Comparison of ENCODE assay signal across 11 cellular contexts in the genomic region with DNA sequence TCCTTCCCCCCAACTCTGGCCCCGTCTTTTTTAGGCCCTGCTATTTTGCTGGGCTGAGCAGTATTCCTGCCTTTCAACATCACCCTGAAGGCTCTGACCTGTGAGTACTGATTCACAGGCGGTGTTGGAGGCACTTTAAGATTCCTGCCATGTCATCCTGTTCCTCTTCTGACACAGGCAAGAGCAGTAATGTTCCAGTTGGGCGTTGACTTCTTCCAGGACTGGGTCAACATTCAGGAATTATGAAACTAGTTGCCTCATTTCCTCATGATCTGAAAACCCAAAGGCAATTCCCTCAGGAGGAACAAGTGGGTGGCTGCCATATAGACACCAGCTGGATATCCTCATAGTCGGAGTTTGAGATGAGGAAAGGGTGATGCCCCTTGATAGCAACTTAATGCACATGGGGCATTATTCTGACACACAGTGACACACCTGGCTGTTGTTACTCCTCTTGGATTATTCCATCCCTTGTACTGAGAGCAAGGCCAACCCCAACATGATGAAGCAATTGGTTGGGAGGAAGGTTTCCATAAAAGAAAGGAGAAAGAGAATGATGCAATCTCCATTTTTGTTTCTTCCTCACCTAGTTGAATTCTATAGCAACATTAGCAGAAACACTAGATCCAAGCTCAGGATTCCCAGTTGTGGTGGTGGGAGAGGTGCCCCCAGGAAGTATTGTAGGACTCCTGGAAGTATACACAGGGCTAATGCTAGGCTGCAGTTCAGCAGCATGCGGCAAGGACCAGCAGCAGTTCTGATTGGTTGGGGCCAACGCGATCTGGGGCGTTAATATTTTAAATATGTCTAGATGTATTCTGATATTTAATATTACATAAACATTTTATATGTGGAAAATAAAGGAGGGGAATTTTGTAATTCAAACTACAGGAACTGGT. TPM values are rescaled to one million over a fixed set of nuclear protein-coding genes. Genes with fewer than 3 reads are reported as not detected.
DNase-seq lines count a peak whose midpoint lies in the region; ATAC-seq, FAIRE-seq and TF ChIP-seq lines count a peak whose summit lies in the region.
"Had no signal": no experiment of that assay in that cellular context is flagged by ENCODE, and none has a peak within 500 bp of the region (broad histone marks: within the 10 kb centered on the region; RNA-seq: fewer than 3 reads in every experiment).

No MANE protein-coding gene starts in this region.

- no peaks in the 10 kb centered on the region for H3K79me2 ChIP-seq in mammary epithelial cell (ENCODE audit: insufficient read depth, low read length)
- H3K79me2 ChIP-seq in HepG2 (ENCODE audit: insufficient read depth, low read length) = no peaks in the 10 kb centered on the region

- no peak for DNase-seq in activated CD4-positive, alpha-beta T cell treated with anti-CD3 and anti-CD28 coated beads, Interleukin-2, amount 10 ng/mL, durations not matched to agents 7 days and 5 days
- DNase-seq in activated CD4-positive, alpha-beta T cell treated with anti-CD3 and anti-CD28 coated beads, Interleukin-2, amount 50 U/mL, for 48 hours = no peak
- DNase-seq in mammary epithelial cell = peak; percentile 37
- DNase-seq in HepG2 (ENCODE audit: low spot score) = peak; percentile 47
- peak; percentile 56 for DNase-seq in transverse colon
- DNase-seq in HPDE6-E6E7 (ENCODE audit: extremely low spot score) = no peak
- no peak for DNase-seq in iPS-NIHi11 (ENCODE audit: low spot score)
- DNase-seq: H7 had no signal

- H3K36me3 ChIP-seq in mammary epithelial cell (ENCODE audit: insufficient read depth, low read length) = no peaks in the 10 kb centered on the region
- no peaks in the 10 kb centered on the region for H3K36me3 ChIP-seq in HepG2 (replicated peaks in 1 of 2; ENCODE audit: control insufficient read depth in 1 of 2, insufficient read depth in 2 of 2, low read length in 2 of 2)
- H3K36me3 ChIP-seq in transverse colon = no peaks in the 10 kb centered on the region

- H3K27ac Mint-ChIP-seq in activated CD4-positive, alpha-beta T cell treated with anti-CD3 and anti-CD28 coated beads, Interleukin-2, amount 10 ng/mL, durations not matched to agents 7 days and 5 days = peak overlapping the region; percentile 38

- no peak overlapping the region for H3K4me3 Mint-ChIP-seq in activated CD4-positive, alpha-beta T cell treated with anti-CD3 and anti-CD28 coated beads, Interleukin-2, amount 10 ng/mL, durations not matched to agents 7 days and 5 days

- H3K9me3 Mint-ChIP-seq in activated CD4-positive, alpha-beta T cell treated with anti-CD3 and anti-CD28 coated beads, Interleukin-2, amount 10 ng/mL, durations not matched to agents 7 days and 5 days = no peaks in the 10 kb centered on the region
- H3K9me3 Mint-ChIP-seq: IgD-negative memory B cell had no signal

- H3K9ac ChIP-seq in mammary epithelial cell (ENCODE audit: insufficient read depth, low read length) (no peak overlapping the region), HepG2 (ENCODE audit: insufficient read depth, low read depth, low read length) (no peak overlapping the region)

- H3K4me1 ChIP-seq in mammary epithelial cell (ENCODE audit: insufficient read depth, low read length) = peaks cover 7% of the 10 kb centered on the region
- peaks cover 73% of the 10 kb centered on the region for H3K4me1 ChIP-seq in HepG2 (ENCODE audit: insufficient read depth, low read length)
- H3K4me1 ChIP-seq in transverse colon = peaks cover 0 to 30% (median 23%) of the 10 kb centered on the region in 4 donors

- peaks cover 30% of the 10 kb centered on the region for H3K4me1 Mint-ChIP-seq in activated CD4-positive, alpha-beta T cell treated with anti-CD3 and anti-CD28 coated beads, Interleukin-2, amount 10 ng/mL, durations not matched to agents 7 days and 5 days

- WGBS in mammary epithelial cell (ENCODE audit: low coverage, missing lambda C conversion rate) = 86% methylated on average over 7 of the region's 8 CpGs
- WGBS in HepG2 (ENCODE audit: low lambda C conversion rate) = 65% methylated on average over 8 of the region's 8 CpGs
- 75 to 98% methylated on average over 5 to 8 of the region's 8 CpGs for WGBS in transverse colon (ENCODE audit: low coverage in 1 of 2), 2 donors

- H3K36me3 Mint-ChIP-seq in activated CD4-positive, alpha-beta T cell treated with anti-CD3 and anti-CD28 coated beads, Interleukin-2, amount 10 ng/mL, durations not matched to agents 7 days and 5 days (ENCODE audit: low read depth) = no peaks in the 10 kb centered on the region
- H3K36me3 Mint-ChIP-seq: IgD-negative memory B cell had no signal

- POLR2A ChIA-PET in activated CD4-positive, alpha-beta T cell treated with anti-CD3 and anti-CD28 coated beads, Interleukin-2, amount 10 ng/mL, durations not matched to agents 7 days and 5 days (lab: Charles Lee) = no interaction called here
- POLR2A ChIA-PET in HepG2 (lab: Yijun Ruan, JAX) = interaction anchor here (1.0 to 1.2 kb wide), 2 partner anchors 14 to 20 kb away, joined by 3 to 5 read pairs; a partner anchor contains a TSS

- TF ChIP-seq POLR2A in HepG2 (IDR thresholded peaks at IDR 0.05; ENCODE audit: insufficient read depth in 1 of 2, low read depth in 2 of 2, low read length in 2 of 2) (no peak), transverse colon (IDR thresholded peaks at IDR 0.05) (no peak)

- dilution Hi-C loops in mammary epithelial cell (cut with HindIII; ENCODE audit: low sequenced_read_pairs) = loop anchor here (25.0 kb wide), 1 partner anchor 180 kb away; no protein-coding TSS in a partner anchor

- H3K27me3 Mint-ChIP-seq in activated CD4-positive, alpha-beta T cell treated with anti-CD3 and anti-CD28 coated beads, Interleukin-2, amount 10 ng/mL, durations not matched to agents 7 days and 5 days = no peaks in the 10 kb centered on the region
- H3K27me3 Mint-ChIP-seq: IgD-negative memory B cell had no signal

- in situ Hi-C loops in mammary epithelial cell (cut with MboI; ENCODE audit: low sequenced_read_pairs in 2 of 2) (loop anchor here in 1 of 2 donors (5.0 kb wide), 1 partner anchor 180 kb away; no protein-coding TSS in a partner anchor), HepG2 (cut with HindIII; ENCODE audit: extremely low pct_ligation_motif_present, low pct_unique_long_range_greater_than_20kb) (loop anchor here (5.0 to 25.0 kb wide), 3 partner anchors 200 to 555 kb away; a partner anchor contains a TSS), transverse colon (cut with MboI; ENCODE audit: low pct_ligation_motif_present in 1 of 4, low pct_unique_long_range_greater_than_20kb in 1 of 4, low sequenced_read_pairs in 3 of 4) (loop anchor here in 2 of 4 donors (10.0 kb wide), 1 partner anchor 177 kb away; no protein-coding TSS in a partner anchor)

- H2AFZ ChIP-seq in mammary epithelial cell (ENCODE audit: low read depth, low read length) (no peak overlapping the region), HepG2 (ENCODE audit: low read length) (no peak overlapping the region)

- no peak for ATAC-seq in HepG2
- ATAC-seq in HG03108 (IDR thresholded peaks at IDR 0.05; ENCODE audit: unreplicated experiment) = no peak

- no peak for TF ChIP-seq CTCF in mammary epithelial cell (conservative IDR thresholded peaks at IDR 0.05 in 1 of 2, IDR thresholded peaks at IDR 0.05 in 1 of 2; ENCODE audit: extremely low read depth in 1 of 2, insufficient read depth in 1 of 2, low read depth in 1 of 2, low read length in 2 of 2)
- no peak for TF ChIP-seq CTCF in HepG2 (CRISPR knock-in tag; IDR thresholded peaks at IDR 0.05)
- no peak for TF ChIP-seq CTCF in transverse colon (IDR thresholded peaks at IDR 0.05)

- intact Hi-C loops in mammary epithelial cell (cut with micrococcal nuclease) = no loop called here
- intact Hi-C loops in HepG2 (cut with micrococcal nuclease; ENCODE audit: unreplicated experiment) = loop anchor here (2.0 to 10.0 kb wide), 4 partner anchors 19 to 877 kb away; a partner anchor contains a TSS
- intact Hi-C loops in transverse colon (cut with DNase I; ENCODE audit: low total_unique reads) = loop anchor here (10.0 kb wide), 1 partner anchor 197 kb away; a partner anchor contains a TSS

- TF ChIP-seq EP300 in HepG2 (IDR thresholded peaks at IDR 0.05; ENCODE audit: low read depth in 2 of 2, low read length in 2 of 2) (0 out of 4 replicates have a peak, but pooled peaks of 1 of the 2 experiments have one; percentile 14), HepG2 (CRISPR knock-in tag; IDR thresholded peaks at IDR 0.05; ENCODE audit: borderline replicate concordance) (peak; percentile 38; the same call in 1 of the 2 replicates), transverse colon (IDR thresholded peaks at IDR 0.05; ENCODE audit: low read depth) (no peak)

- TF ChIP-seq RAD21 in HepG2 (CRISPR knock-in tag; IDR thresholded peaks at IDR 0.05) = no peak

- no peaks in the 10 kb centered on the region for H3K9me3 ChIP-seq in mammary epithelial cell (replicated peaks; ENCODE audit: insufficient read depth, low read length)
- H3K9me3 ChIP-seq in HepG2 (ENCODE audit: low read length) = no peaks in the 10 kb centered on the region
- no peaks in the 10 kb centered on the region for H3K9me3 ChIP-seq in transverse colon

- CTCF ChIA-PET in activated CD4-positive, alpha-beta T cell treated with anti-CD3 and anti-CD28 coated beads, Interleukin-2, amount 10 ng/mL, durations not matched to agents 7 days and 5 days (lab: Charles Lee) = interaction anchor here (0.8 to 5.1 kb wide), 2 partner anchors 59 to 61 kb away, joined by 3 to 28 read pairs; no protein-coding TSS in a partner anchor
- CTCF ChIA-PET in mammary epithelial cell (lab: Charles Lee; ENCODE audit: low non-redundant PET) = no interaction called here
- CTCF ChIA-PET in HepG2 (lab: Yijun Ruan, JAX; ENCODE audit: low intra/inter-chr PET ratio, low total read pairs) = interaction anchor here (1.5 to 1.8 kb wide), 2 partner anchors 7 to 61 kb away, joined by 8 to 11 read pairs; no protein-coding TSS in a partner anchor

- H3K27ac ChIP-seq in mammary epithelial cell (ENCODE audit: insufficient read depth, low read depth, low read length) (no peak overlapping the region), HepG2 (ENCODE audit: extremely low read length, insufficient read depth, low read length) (no peak overlapping the region), transverse colon (peak overlapping the region; percentile 44 to 74 (median 68))

- FAIRE-seq in HepG2 (lab: Jason Lieb, UNC) = no peak
- FAIRE-seq: A204.1 had no signal

- H3K27me3 ChIP-seq in mammary epithelial cell (ENCODE audit: insufficient read depth, low read length) (no peaks in the 10 kb centered on the region), HepG2 (ENCODE audit: control insufficient read depth in 1 of 2, insufficient read depth in 2 of 2, low read length in 2 of 2) (no peaks in the 10 kb centered on the region), transverse colon (no peaks in the 10 kb centered on the region)

- H4K20me1 ChIP-seq in mammary epithelial cell (ENCODE audit: insufficient read depth, low read length) (no peaks in the 10 kb centered on the region), HepG2 (ENCODE audit: insufficient read depth, low read length) (no peaks in the 10 kb centered on the region)

- no peak overlapping the region for H3K4me3 ChIP-seq in mammary epithelial cell (replicated peaks in 1 of 3; ENCODE audit: insufficient read depth in 1 of 3, low read depth in 2 of 3, low read length in 3 of 3)
- H3K4me3 ChIP-seq in HepG2 (replicated peaks in 1 of 3; ENCODE audit: insufficient read depth in 1 of 3, low read depth in 2 of 3, low read length in 3 of 3) = no peak overlapping the region
- no peak overlapping the region for H3K4me3 ChIP-seq in transverse colon

- H3K4me2 ChIP-seq in mammary epithelial cell (ENCODE audit: insufficient read depth, low read depth, low read length) (no peak overlapping the region), HepG2 (ENCODE audit: low read depth, low read length) (no peak overlapping the region)

- no TSS peak for BruUV-seq in mammary epithelial cell (replicated peaks; lab: Mats Ljungman, UMichigan)
- BruUV-seq in HepG2 (replicated peaks; lab: Mats Ljungman, UMichigan) = no TSS peak

RNA-seq across cellular contexts. Expression of a gene that starts 19.6 kb away (rescaled TPM):
- 10 to 100 TPM; 60.2 to 61.1 TPM for total RNA-seq in activated CD4-positive, alpha-beta T cell treated with anti-CD3 and anti-CD28 coated beads, Interleukin-2, amount 10 ng/mL, durations not matched to agents 7 days and 5 days
- 1 to 10 TPM; 3.5 to 8.3 TPM for total RNA-seq in mammary epithelial cell
- 8.4 TPM for polyA plus RNA-seq in mammary epithelial cell
- not detected for polyA minus RNA-seq in mammary epithelial cell
- total RNA-seq in HepG2 (2016; rRNA removed; fragmentation: Illumina TruSeq; extraction: Trizol) = 63.8 and 71.9 TPM in 2 replicates
- 27.6 and 30.6 TPM in 2 replicates for total RNA-seq in HepG2 (2016; cell fraction: cytosol; rRNA removed; fragmentation: Illumina TruSeq; extraction: Trizol; ENCODE audit: low read depth)
- 64.8 and 79.1 TPM in 2 replicates for total RNA-seq in HepG2 (2016; cell fraction: insoluble cytoplasmic fraction; rRNA removed; fragmentation: Illumina TruSeq; extraction: Trizol)
- 27.3 and 28.0 TPM in 2 replicates for total RNA-seq in HepG2 (2016; cell fraction: membrane; rRNA removed; fragmentation: Illumina TruSeq; extraction: Trizol)
- total RNA-seq in HepG2 (2016; cell fraction: nucleus; rRNA removed; fragmentation: Illumina TruSeq; extraction: Trizol) = 27.2 and 28.1 TPM in 2 replicates
- polyA plus RNA-seq in HepG2 (2011; rRNA removed) = 499 and 615 TPM in 2 replicates
- 393 and 503 TPM in 2 replicates for polyA plus RNA-seq in HepG2 (2011; cell fraction: cytosol; rRNA removed)
- polyA plus RNA-seq in HepG2 (2011; cell fraction: nucleus; rRNA removed) = 87.8 and 90.3 TPM in 2 replicates
- 244 and 269 TPM in 2 replicates for polyA plus RNA-seq in HepG2 (2012)
- 25.5 and 30.2 TPM in 2 replicates for polyA plus RNA-seq in HepG2 (2016; cell fraction: cytosol; fragmentation: Illumina TruSeq; extraction: Trizol; ENCODE audit: low read depth)
- polyA plus RNA-seq in HepG2 (2016; cell fraction: insoluble cytoplasmic fraction; fragmentation: Illumina TruSeq; extraction: Trizol; ENCODE audit: low read depth) = 107 and 117 TPM in 2 replicates
- 23.9 and 28.1 TPM in 2 replicates for polyA plus RNA-seq in HepG2 (2016; cell fraction: membrane; fragmentation: Illumina TruSeq; extraction: Trizol; ENCODE audit: low read depth)
- 59.6 and 62.5 TPM in 2 replicates for polyA plus RNA-seq in HepG2 (2016; cell fraction: nucleus; fragmentation: Illumina TruSeq; extraction: Trizol; ENCODE audit: insufficient read depth, low read depth)
- 44.3 and 186 TPM in 2 replicates for polyA minus RNA-seq in HepG2 (2011; rRNA and poly(A)+ RNA removed; ENCODE audit: low replicate concordance)
- polyA minus RNA-seq in HepG2 (2011; cell fraction: cytosol; rRNA and poly(A)+ RNA removed) = 49.7 and 65.5 TPM in 2 replicates
- 62.3 and 93.9 TPM in 2 replicates for polyA minus RNA-seq in HepG2 (2011; cell fraction: nucleus; rRNA and poly(A)+ RNA removed)
- total RNA-seq in transverse colon = 100 to 1,000 TPM in 1 of 4 donors, 10 to 100 TPM in 3; 50.5 to 112 (median 64.4) TPM

Comparison
In these comparisons a context has a peak if more than half of its experiments do, and no peak if none do; other contexts are left out.
1. DNase-seq: peak in mammary epithelial cell (single experiment), HepG2 (single experiment) and transverse colon (single experiment); none in activated CD4-positive, alpha-beta T cell treated with anti-CD3 and anti-CD28 coated beads, Interleukin-2, amount 10 ng/mL, durations not matched to agents 7 days and 5 days (single experiment), activated CD4-positive, alpha-beta T cell treated with anti-CD3 and anti-CD28 coated beads, Interleukin-2, amount 50 U/mL, for 48 hours (0 of 2), HPDE6-E6E7 (single experiment) and iPS-NIHi11 (single experiment).
2. H3K27ac ChIP-seq: peak in transverse colon (4 of 4); none in mammary epithelial cell (single experiment) and HepG2 (single experiment).